Comparison of ENCODE assay signal across 15 cellular contexts in genomic region chr18:66752733-66753132, GRCh38.
"Had no signal": no experiment of that assay in that cellular context is flagged by ENCODE, and none has a peak within 500 bp of the region (broad histone marks: within the 10 kb centered on the region; RNA-seq: fewer than 3 reads in every experiment).

No MANE protein-coding gene starts in this region.

- H3K4me3 ChIP-seq: left lung, ovary, stomach had no signal

- H3K27me3 Mint-ChIP-seq: activated naive CD8-positive, alpha-beta T cell treated with anti-CD3 and anti-CD28 coated beads for 36 hours; naive thymus-derived CD8-positive, alpha-beta T cell; type B pancreatic cell had no signal

- H3K4me3 Mint-ChIP-seq: activated naive CD8-positive, alpha-beta T cell treated with anti-CD3 and anti-CD28 coated beads for 36 hours; endodermal cell; naive thymus-derived CD8-positive, alpha-beta T cell; stimulated activated effector memory CD8-positive, alpha-beta T cell treated with anti-CD3 and anti-CD28 coated beads, Interleukin-12 subunit alpha, Interleukin-12 subunit beta, amount 100 ng/mL, for 72 hours; type B pancreatic cell had no signal

- H3K27ac Mint-ChIP-seq: activated naive CD8-positive, alpha-beta T cell treated with anti-CD3 and anti-CD28 coated beads for 36 hours; endodermal cell; naive thymus-derived CD8-positive, alpha-beta T cell; stimulated activated effector memory CD8-positive, alpha-beta T cell treated with anti-CD3 and anti-CD28 coated beads, Interleukin-12 subunit alpha, Interleukin-12 subunit beta, amount 100 ng/mL, for 72 hours; type B pancreatic cell had no signal

- H3K36me3 ChIP-seq: left lung, ovary, stomach had no signal

- H3K27me3 ChIP-seq: left lung, ovary, stomach had no signal

- H3K9me3 Mint-ChIP-seq: activated naive CD8-positive, alpha-beta T cell treated with anti-CD3 and anti-CD28 coated beads for 36 hours; endodermal cell; type B pancreatic cell had no signal

- H3K36me3 Mint-ChIP-seq: activated naive CD8-positive, alpha-beta T cell treated with anti-CD3 and anti-CD28 coated beads for 36 hours; naive thymus-derived CD8-positive, alpha-beta T cell; stimulated activated effector memory CD8-positive, alpha-beta T cell treated with anti-CD3 and anti-CD28 coated beads, Interleukin-12 subunit alpha, Interleukin-12 subunit beta, amount 100 ng/mL, for 72 hours; type B pancreatic cell had no signal

- H3K4me1 Mint-ChIP-seq: activated naive CD8-positive, alpha-beta T cell treated with anti-CD3 and anti-CD28 coated beads for 36 hours; endodermal cell; naive thymus-derived CD8-positive, alpha-beta T cell; stimulated activated effector memory CD8-positive, alpha-beta T cell treated with anti-CD3 and anti-CD28 coated beads, Interleukin-12 subunit alpha, Interleukin-12 subunit beta, amount 100 ng/mL, for 72 hours had no signal

- H3K27ac ChIP-seq: left lung, ovary, stomach had no signal

- DNase-seq: activated CD4-positive, alpha-beta T cell treated with anti-CD3 and anti-CD28 coated beads, Interleukin-2, amount 50 U/mL, for 4 hours; activated naive CD8-positive, alpha-beta T cell treated with anti-CD3 and anti-CD28 coated beads for 36 hours; amniotic stem cell; central memory CD4-positive, alpha-beta T cell; endodermal cell; kidney; left lung; naive thymus-derived CD8-positive, alpha-beta T cell; ovary; stimulated activated CD4-positive, alpha-beta T cell treated with anti-CD3 and anti-CD28 coated beads, Interleukin-4, amount 100 ng/mL, for 24 hours; stomach had no signal

- FAIRE-seq: colon, TTC549 had no signal

- H3K4me1 ChIP-seq: left lung, stomach had no signal
